20 cellular contexts compared by ENCODE assay signal in genomic region chr2:200453853-200454524, GRCh38. TPM values are rescaled to one million over a fixed set of nuclear protein-coding genes. Genes with fewer than 3 reads are reported as not detected.
DNase-seq lines count a peak whose midpoint lies in the region; ATAC-seq and TF ChIP-seq lines count a peak whose summit lies in the region.
"Had no signal": no experiment of that assay in that cellular context is flagged by ENCODE, and none has a peak within 500 bp of the region (broad histone marks: within the 10 kb centered on the region; RNA-seq: fewer than 3 reads in every experiment).

No MANE protein-coding gene starts in this region.

- no peaks in the 10 kb centered on the region for H3K9me3 Mint-ChIP-seq in activated T-cell treated with anti-CD3 and anti-CD28 coated beads, Interleukin-2, amount 50 U/mL, for 72 hours
- H3K9me3 Mint-ChIP-seq in HFFc6 (no peaks in the 10 kb centered on the region), nephron progenitor cell (no peaks in the 10 kb centered on the region)
- H3K9me3 Mint-ChIP-seq: stimulated activated memory B cell treated with anti-CD40 and anti-IgM and Interleukin-4, amounts not matched to agents 10 μg/mL and 1 μg/mL and 100 μg/mL, for 72 hours had no signal

- H3K27ac Mint-ChIP-seq in activated T-cell treated with anti-CD3 and anti-CD28 coated beads, Interleukin-2, amount 50 U/mL, for 72 hours, result peak overlapping the region; percentile 85
- H3K27ac Mint-ChIP-seq in HFFc6 (peak overlapping the region; percentile 3; the same call in 1 of the 2 replicates), nephron progenitor cell (peak overlapping the region; percentile 27)
- H3K27ac Mint-ChIP-seq: B cell had no signal

- H3K27me3 Mint-ChIP-seq in activated T-cell treated with anti-CD3 and anti-CD28 coated beads, Interleukin-2, amount 50 U/mL, for 72 hours (ENCODE audit: low read depth), result no peaks in the 10 kb centered on the region
- H3K27me3 Mint-ChIP-seq in HFFc6 (ENCODE audit: insufficient read depth), result no peaks in the 10 kb centered on the region; the same call in 1 of the 2 replicates
- peaks cover 9% of the 10 kb centered on the region for H3K27me3 Mint-ChIP-seq in nephron progenitor cell (ENCODE audit: low read depth, poor library complexity)
- H3K27me3 Mint-ChIP-seq: B cell; stimulated activated memory B cell treated with anti-CD40 and anti-IgM and Interleukin-4, amounts not matched to agents 10 μg/mL and 1 μg/mL and 100 μg/mL, for 72 hours had no signal

- in situ Hi-C loops in astrocyte of the spinal cord (cut with HindIII; ENCODE audit: low sequenced_read_pairs), result no loop called here

- H3K36me3 Mint-ChIP-seq in activated T-cell treated with anti-CD3 and anti-CD28 coated beads, Interleukin-2, amount 50 U/mL, for 72 hours (ENCODE audit: insufficient read depth in 2 of 2), result peaks cover 0 to 2% of the 10 kb centered on the region in 2 donors
- H3K36me3 Mint-ChIP-seq in HFFc6 (ENCODE audit: low read depth), result peaks cover 34% of the 10 kb centered on the region
- H3K36me3 Mint-ChIP-seq in nephron progenitor cell (ENCODE audit: low read depth), result peaks cover 22% of the 10 kb centered on the region
- H3K36me3 Mint-ChIP-seq: stimulated activated memory B cell treated with anti-CD40 and anti-IgM and Interleukin-4, amounts not matched to agents 10 μg/mL and 1 μg/mL and 100 μg/mL, for 72 hours had no signal

- peak; percentile 16 to 25 for ATAC-seq in activated T-cell treated with anti-CD3 and anti-CD28 coated beads, Interleukin-2, amount 50 U/mL, for 72 hours (replicated peaks in 1 of 2)
- no peak for ATAC-seq in HG03460 (IDR thresholded peaks at IDR 0.05; ENCODE audit: unreplicated experiment)

- peaks cover 42% of the 10 kb centered on the region for H3K4me1 Mint-ChIP-seq in activated T-cell treated with anti-CD3 and anti-CD28 coated beads, Interleukin-2, amount 50 U/mL, for 72 hours (ENCODE audit: low read depth)
- H3K4me1 Mint-ChIP-seq in HFFc6 (ENCODE audit: low read depth) (peaks cover 48% of the 10 kb centered on the region), nephron progenitor cell (peaks cover 24% of the 10 kb centered on the region)

- TF ChIP-seq CTCF in HFFc6 (IDR thresholded peaks at IDR 0.05) (peak; percentile 25; the same call in 1 of the 2 replicates), astrocyte of the spinal cord (IDR thresholded peaks at IDR 0.05; ENCODE audit: low read depth, low read length) (peak; percentile 23), nephron progenitor cell (IDR thresholded peaks at IDR 0.05) (no peak)

- H3K4me3 Mint-ChIP-seq in activated T-cell treated with anti-CD3 and anti-CD28 coated beads, Interleukin-2, amount 50 U/mL, for 72 hours, result peak overlapping the region; percentile 78 to 82
- H3K4me3 Mint-ChIP-seq in HFFc6, result no peak overlapping the region
- no peak overlapping the region for H3K4me3 Mint-ChIP-seq in nephron progenitor cell
- H3K4me3 Mint-ChIP-seq: B cell; stimulated activated memory B cell treated with anti-CD40 and anti-IgM and Interleukin-4, amounts not matched to agents 10 μg/mL and 1 μg/mL and 100 μg/mL, for 72 hours had no signal

- DNase-seq in activated T-cell treated with anti-CD3 and anti-CD28 coated beads, Interleukin-2, amount 50 U/mL, for 72 hours, result peak; percentile 24 to 44
- no peak for DNase-seq in activated T-cell treated with anti-CD3 and anti-CD28 coated beads, Interleukin-2, amount 50 U/mL, for 1 hour
- no peak for DNase-seq in HFFc6
- no peak for DNase-seq in astrocyte of the spinal cord (ENCODE audit: low read depth, low spot score)
- DNase-seq in nephron progenitor cell, result no peak
- no peak for DNase-seq in NCI-H69 (lab: John Stamatoyannopoulos, UW)
- DNase-seq in NCI-H187 (lab: John Stamatoyannopoulos, UW), result no peak
- DNase-seq: activated naive CD4-positive, alpha-beta T cell; aorta; COR-L47; mesenchymal stem cell; NCI-H1092; NCI-H1930; occipital lobe; stimulated activated CD4-positive, alpha-beta T cell treated with anti-CD3 and anti-CD28 coated beads, Interleukin-2, amount 100 ng/mL, for 48 hours had no signal

- no peak overlapping the region for H3K4me3 ChIP-seq in astrocyte of the spinal cord (ENCODE audit: low read depth, low read length)
- H3K4me3 ChIP-seq: A549, HAP-1 had no signal

RNA-seq across cellular contexts. Expression of gene KCTD18, which starts 55.9 kb away (rescaled TPM):
- total RNA-seq in activated T-cell treated with anti-CD3 and anti-CD28 coated beads, Interleukin-2, amount 50 U/mL, for 72 hours, result 10 to 100 TPM; 17.0 to 23.5 TPM
- total RNA-seq in HFFc6 (2021; fragmentation: NEBNext Ultra II Directional; extraction: Animal tissue kit (Norgen Biotek cat#: 25700)), result 10 to 100 TPM; 11.2 to 14.6 (median 13.3) TPM

Comparison
In these comparisons a context has a peak if more than half of its experiments do, and no peak if none do; other contexts are left out.
1. DNase-seq: peak in activated T-cell treated with anti-CD3 and anti-CD28 coated beads, Interleukin-2, amount 50 U/mL, for 72 hours (2 of 2); none in activated T-cell treated with anti-CD3 and anti-CD28 coated beads, Interleukin-2, amount 50 U/mL, for 1 hour (single experiment), HFFc6 (single experiment), astrocyte of the spinal cord (single experiment), nephron progenitor cell (single experiment), NCI-H69 (single experiment) and NCI-H187 (0 of 2).
2. H3K27ac Mint-ChIP-seq: peak in every context shown above with its lines; median percentile 85 in activated T-cell treated with anti-CD3 and anti-CD28 coated beads, Interleukin-2, amount 50 U/mL, for 72 hours; 27 in nephron progenitor cell; 3 in HFFc6.
3. H3K4me3 Mint-ChIP-seq: peak in activated T-cell treated with anti-CD3 and anti-CD28 coated beads, Interleukin-2, amount 50 U/mL, for 72 hours (2 of 2); none in HFFc6 (single experiment) and nephron progenitor cell (single experiment).